Comparison of ENCODE assay signal across 20 cellular contexts in the genomic region with DNA sequence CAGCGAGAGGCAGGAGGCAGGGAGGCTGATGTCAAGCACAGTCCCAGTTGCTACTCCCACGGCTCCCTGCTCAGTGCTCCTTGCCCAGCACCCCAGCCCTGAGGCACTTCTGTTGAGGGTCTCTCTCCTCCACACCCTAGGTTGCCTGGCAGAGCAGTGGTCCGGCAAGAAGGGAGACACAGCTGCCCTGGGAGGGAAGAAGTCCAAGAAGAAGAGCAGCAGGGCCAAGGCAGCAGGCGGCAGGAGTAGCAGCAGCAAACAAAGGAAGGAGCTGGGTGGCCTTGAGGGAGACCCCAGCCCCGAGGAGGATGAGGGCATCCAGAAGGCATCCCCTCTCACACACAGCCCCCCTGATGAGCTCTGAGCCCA. TPM values are rescaled to one million over a fixed set of nuclear protein-coding genes. Genes with fewer than 3 reads are reported as not detected.
"Had no signal": no experiment of that assay in that cellular context is flagged by ENCODE, and none has a peak within 500 bp of the region (broad histone marks: within the 10 kb centered on the region; RNA-seq: fewer than 3 reads in every experiment).

No MANE protein-coding gene starts in this region.

- H3K9me3 Mint-ChIP-seq: activated CD4-positive, alpha-beta memory T cell treated with anti-CD3 and anti-CD28 coated beads, Interleukin-2, amount 10 ng/mL, durations not matched to agents 7 days and 5 days; neural crest cell; T-helper 1 cell treated with Interleukin-12 subunit alpha and Interleukin-12 subunit beta and Interleukin-4 antibody, amounts not matched to agents 30 μg/mL and 1 μg/mL, for 36 hours had no signal

- H3K9me3 ChIP-seq: adrenal gland, esophagus muscularis mucosa, ovary, transverse colon, vagina had no signal

- H3K27me3 ChIP-seq: adrenal gland, cardiac muscle cell, esophagus muscularis mucosa, ovary, transverse colon, vagina had no signal

- H3K4me3 Mint-ChIP-seq: activated CD4-positive, alpha-beta memory T cell treated with anti-CD3 and anti-CD28 coated beads, Interleukin-2, amount 10 ng/mL, durations not matched to agents 7 days and 5 days; neural crest cell; T-helper 1 cell treated with Interleukin-12 subunit alpha and Interleukin-12 subunit beta and Interleukin-4 antibody, amounts not matched to agents 30 μg/mL and 1 μg/mL, for 36 hours had no signal

- FAIRE-seq: colon had no signal

- H3K4me3 ChIP-seq: adrenal gland, cardiac muscle cell, esophagus muscularis mucosa, ovary, transverse colon, vagina had no signal

- H3K36me3 ChIP-seq: ovary had no signal

- DNase-seq: activated CD4-positive, alpha-beta memory T cell treated with anti-CD3 and anti-CD28 coated beads, Interleukin-2, amount 10 ng/mL, durations not matched to agents 7 days and 5 days; activated CD4-positive, alpha-beta T cell treated with anti-CD3 and anti-CD28 coated beads for 4 hours; activated CD8-positive, alpha-beta memory T cell treated with anti-CD3 and anti-CD28 coated beads, Interleukin-2, amount 50 U/mL, for 4 hours; activated naive CD4-positive, alpha-beta T cell; adrenal gland; hippocampal formation; kidney glomerular epithelial cell; ovary; stimulated activated CD4-positive, alpha-beta T cell treated with anti-CD3 and anti-CD28 coated beads, Interleukin-12 subunit alpha, Interleukin-12 subunit beta, amount 100 ng/mL, for 4 hours; stimulated activated naive CD4-positive, alpha-beta T cell; transverse colon; WERI-Rb-1 had no signal

- H3K4me1 ChIP-seq: adrenal gland, esophagus muscularis mucosa had no signal

- H3K27ac Mint-ChIP-seq: activated CD4-positive, alpha-beta memory T cell treated with anti-CD3 and anti-CD28 coated beads, Interleukin-2, amount 10 ng/mL, durations not matched to agents 7 days and 5 days; T-helper 1 cell treated with Interleukin-12 subunit alpha and Interleukin-12 subunit beta and Interleukin-4 antibody, amounts not matched to agents 30 μg/mL and 1 μg/mL, for 36 hours had no signal

- H3K4me1 Mint-ChIP-seq: neural crest cell had no signal

- H3K27ac ChIP-seq: adrenal gland, cardiac muscle cell, esophagus muscularis mucosa, ovary, transverse colon, vagina had no signal

- H3K27me3 Mint-ChIP-seq: activated CD4-positive, alpha-beta memory T cell treated with anti-CD3 and anti-CD28 coated beads, Interleukin-2, amount 10 ng/mL, durations not matched to agents 7 days and 5 days had no signal

RNA-seq across cellular contexts. Expression of gene GNMT, which starts 22.1 kb away (rescaled TPM):
- total RNA-seq: fibroblast of villous mesenchyme had no signal

RNA-seq across cellular contexts. Expression of gene PTCRA, which starts 22.6 kb away (rescaled TPM):
- total RNA-seq: activated CD4-positive, alpha-beta memory T cell treated with anti-CD3 and anti-CD28 coated beads, Interleukin-2, amount 10 ng/mL, durations not matched to agents 7 days and 5 days; cardiac muscle cell; fibroblast of villous mesenchyme; lower leg skin; neural crest cell; transverse colon; vagina had no signal
- polyA plus RNA-seq: adrenal gland, cardiac muscle cell, ovary had no signal
